ENCODE assay signal across 25 cellular contexts in the genomic region with DNA sequence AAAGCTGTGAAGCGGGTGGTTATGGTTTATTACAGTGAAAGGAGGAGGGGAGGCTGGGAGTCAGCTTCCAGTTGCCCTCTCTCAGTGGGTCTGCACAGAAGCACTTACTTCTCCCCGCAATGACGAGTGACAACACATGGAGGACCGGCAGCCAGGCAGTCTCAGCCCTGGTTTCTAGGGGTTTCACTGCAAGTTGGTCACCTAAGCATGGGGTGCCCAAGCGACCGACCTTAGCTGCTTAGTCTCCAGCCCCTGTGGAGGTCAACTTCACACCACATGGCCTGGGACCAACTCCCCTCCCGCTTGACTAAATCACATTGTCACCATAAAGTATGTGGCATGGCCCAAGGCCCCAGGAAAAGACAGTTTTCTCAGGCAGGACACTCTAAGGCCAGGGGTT.
"Had no signal": no experiment of that assay in that cellular context is flagged by ENCODE, and none has a peak within 500 bp of the region (broad histone marks: within the 10 kb centered on the region; RNA-seq: fewer than 3 reads in every experiment).

No MANE protein-coding gene starts in this region.

- H3K9me3 ChIP-seq: colonic mucosa, esophagus squamous epithelium, gastrocnemius medialis, heart right ventricle, left lung, lower lobe of right lung, mucosa of descending colon had no signal

- H3K27ac ChIP-seq: colonic mucosa, epithelial cell of prostate, esophagus squamous epithelium, heart right ventricle, left lung, lower lobe of right lung had no signal

- DNase-seq: colonic mucosa; cortex of kidney; effector CD8-positive, alpha-beta T cell; effector memory CD8-positive, alpha-beta T cell; endodermal cell; erythroblast; esophagus squamous epithelium; foreskin fibroblast; foreskin melanocyte; gastrocnemius medialis; glutamatergic neuron; head of caudate nucleus; heart right ventricle; hippocampal formation; left cardiac atrium; left lung; left ventricle myocardium superior; lower lobe of right lung; mesenchymal stem cell; mucosa of descending colon had no signal

- H3K4me3 ChIP-seq: colonic mucosa, esophagus squamous epithelium, gastrocnemius medialis, heart right ventricle, left lung, lower lobe of right lung, mucosa of descending colon had no signal

- H3K4me1 ChIP-seq: colonic mucosa, esophagus squamous epithelium, gastrocnemius medialis, left lung, lower lobe of right lung had no signal

- ATAC-seq: effector memory CD8-positive, alpha-beta T cell; esophagus mucosa; left cardiac atrium; left lung; left ventricle myocardium superior; lower lobe of right lung; mucosa of descending colon had no signal

- H3K27me3 ChIP-seq: colonic mucosa, esophagus squamous epithelium, gastrocnemius medialis, heart right ventricle, left lung had no signal

- H3K36me3 ChIP-seq: colonic mucosa, esophagus squamous epithelium, gastrocnemius medialis, heart right ventricle, left lung, lower lobe of right lung had no signal

- FAIRE-seq: endometrium, islet of Langerhans, keratinocyte had no signal
